ENCODE assay signal across 10 cellular contexts in genomic region chr11:315516-315994, GRCh38. TPM values are rescaled to one million over a fixed set of nuclear protein-coding genes. Genes with fewer than 3 reads are reported as not detected.
DNase-seq lines count a peak whose midpoint lies in the region; TF ChIP-seq lines count a peak whose summit lies in the region.
"Had no signal": no experiment of that assay in that cellular context is flagged by ENCODE, and none has a peak within 500 bp of the region (broad histone marks: within the 10 kb centered on the region; RNA-seq: fewer than 3 reads in every experiment).

No MANE protein-coding gene starts in this region.

- peaks cover 0 to 26% of the 10 kb centered on the region in 2 donors for H3K4me1 ChIP-seq in adrenal gland (replicated peaks in 1 of 2)
- H3K4me1 ChIP-seq in testis = peaks cover 20% of the 10 kb centered on the region

- WGBS in adrenal gland, 4 donors = 39 to 57% (median 40%) methylated on average over 6 to 32 of the region's 32 CpGs
- WGBS in lower leg skin, 2 donors = 36% methylated on average over 28 to 32 of the region's 32 CpGs
- WGBS in testis, 2 donors = 31% methylated on average over 32 of the region's 32 CpGs; no CpG with 5 or more reads in 1 of the 2 donors

- H3K27ac ChIP-seq in adrenal gland = peak overlapping the region in 4 of 5 donors; percentile 17 to 89 (median 56)
- H3K27ac ChIP-seq in testis = peak overlapping the region; percentile 75 to 92
- H3K27ac ChIP-seq: VCaP had no signal

- H3K27me3 Mint-ChIP-seq in activated CD4-positive, alpha-beta T cell treated with anti-CD3 and anti-CD28 coated beads, Interleukin-2, amount 10 ng/mL, durations not matched to agents 24 days and 14 days = no peaks in the 10 kb centered on the region

- no peaks in the 10 kb centered on the region for H3K9me3 ChIP-seq in adrenal gland (replicated peaks in 1 of 3)
- no peaks in the 10 kb centered on the region for H3K9me3 ChIP-seq in testis

- no peaks in the 10 kb centered on the region for H3K9me3 Mint-ChIP-seq in activated CD4-positive, alpha-beta T cell treated with anti-CD3 and anti-CD28 coated beads, Interleukin-2, amount 10 ng/mL, durations not matched to agents 24 days and 14 days

- peaks cover 39% of the 10 kb centered on the region for H3K4me1 Mint-ChIP-seq in activated CD4-positive, alpha-beta T cell treated with anti-CD3 and anti-CD28 coated beads, Interleukin-2, amount 10 ng/mL, durations not matched to agents 24 days and 14 days

- TF ChIP-seq CTCF in adrenal gland (IDR thresholded peaks at IDR 0.05) (no peak), lower leg skin (IDR thresholded peaks at IDR 0.05) (no peak), testis (IDR thresholded peaks at IDR 0.05) (no peak)

- H3K36me3 ChIP-seq in adrenal gland (replicated peaks in 1 of 2) (no peaks in the 10 kb centered on the region), testis (ENCODE audit: low read depth, missing control alignments) (no peaks in the 10 kb centered on the region)

- peak overlapping the region; percentile 96 for H3K4me3 Mint-ChIP-seq in activated CD4-positive, alpha-beta T cell treated with anti-CD3 and anti-CD28 coated beads, Interleukin-2, amount 10 ng/mL, durations not matched to agents 24 days and 14 days

- H3K27ac Mint-ChIP-seq in activated CD4-positive, alpha-beta T cell treated with anti-CD3 and anti-CD28 coated beads, Interleukin-2, amount 10 ng/mL, durations not matched to agents 24 days and 14 days = peak overlapping the region; percentile 98

- peaks cover 16% of the 10 kb centered on the region for H3K27me3 ChIP-seq in adrenal gland
- no peaks in the 10 kb centered on the region for H3K27me3 ChIP-seq in testis

- H3K4me3 ChIP-seq in adrenal gland (peak overlapping the region in 1 of 4 donors; percentile 45), lower leg skin (ENCODE audit: low read depth, poor library complexity, severe bottlenecking) (peak overlapping the region; percentile 11), testis (peak overlapping the region; percentile 62 to 71)

- no peak for TF ChIP-seq POLR2A in adrenal gland (IDR thresholded peaks at IDR 0.05)
- TF ChIP-seq POLR2A in lower leg skin (IDR thresholded peaks at IDR 0.05) = no peak
- no peak for TF ChIP-seq POLR2A in testis (IDR thresholded peaks at IDR 0.05)

- DNase-seq in activated CD4-positive, alpha-beta T cell treated with anti-CD3 and anti-CD28 coated beads, Interleukin-2, amount 10 ng/mL, durations not matched to agents 24 days and 14 days = no peak
- DNase-seq in activated CD4-positive, alpha-beta T cell treated with anti-CD3 and anti-CD28 coated beads for 1 hour = no peak
- DNase-seq in adrenal gland (no peak), lower leg skin (ENCODE audit: low spot score in 2 of 2) (no peak), testis (no peak), NCI-H774 (lab: John Stamatoyannopoulos, UW) (no peak), NCI-H82 treated with DMSO at 0.1 percent for 48 hours (lab: John Stamatoyannopoulos, UW; ENCODE audit: unreplicated experiment) (no peak), islet precursor cell (no peak)

- intact Hi-C loops in activated CD4-positive, alpha-beta T cell treated with anti-CD3 and anti-CD28 coated beads, Interleukin-2, amount 10 ng/mL, durations not matched to agents 24 days and 14 days (cut with micrococcal nuclease) = loop anchor here (2.0 kb wide), 1 partner anchor 135 kb away; the partner anchor contains the start of gene PTDSS2
- intact Hi-C loops in adrenal gland (cut with DNase I) = no loop called here
- intact Hi-C loops in lower leg skin (cut with DNase I; ENCODE audit: low total_unique reads) = no loop called here
- intact Hi-C loops in testis (cut with DNase I; ENCODE audit: low total_unique reads) = no loop called here

- peaks cover 48% of the 10 kb centered on the region for H3K36me3 Mint-ChIP-seq in activated CD4-positive, alpha-beta T cell treated with anti-CD3 and anti-CD28 coated beads, Interleukin-2, amount 10 ng/mL, durations not matched to agents 24 days and 14 days (ENCODE audit: low read depth)

RNA-seq across cellular contexts. Expression of gene IFITM1, which starts 1.7 kb away (rescaled TPM):
- total RNA-seq in activated CD4-positive, alpha-beta T cell treated with anti-CD3 and anti-CD28 coated beads, Interleukin-2, amount 10 ng/mL, durations not matched to agents 24 days and 14 days = 241 and 256 TPM in 2 replicates
- 100 to 1,000 TPM in 3 of 8 donors, 10 to 100 TPM in 5; 52.8 to 238 (median 85.3) TPM for total RNA-seq in adrenal gland
- 100 to 1,000 TPM in 2 of 3 donors, 10 to 100 TPM in 1; 84.6 to 360 (median 139) TPM for polyA plus RNA-seq in adrenal gland
- total RNA-seq in lower leg skin = 100 to 1,000 TPM in 1 of 4 donors, 10 to 100 TPM in 3; 44.2 to 114 (median 65.4) TPM
- total RNA-seq in testis = 10 to 100 TPM; 63.1 to 93.3 TPM
- polyA plus RNA-seq in testis (ENCODE audit: insufficient read depth, low read depth, low replicate concordance) = 146 TPM

RNA-seq across cellular contexts. Expression of gene IFITM3, which starts 5.1 kb away (rescaled TPM):
- total RNA-seq in activated CD4-positive, alpha-beta T cell treated with anti-CD3 and anti-CD28 coated beads, Interleukin-2, amount 10 ng/mL, durations not matched to agents 24 days and 14 days = 5.0 and 6.0 TPM in 2 replicates
- 100 to 1,000 TPM; 120 to 946 (median 395) TPM for total RNA-seq in adrenal gland
- 1,000 to 10,000 TPM in 1 of 3 donors, 100 to 1,000 TPM in 2; 454 to 1,592 (median 502) TPM for polyA plus RNA-seq in adrenal gland
- 100 to 1,000 TPM in 1 of 4 donors, 10 to 100 TPM in 3; 39.6 to 124 (median 84.2) TPM for total RNA-seq in lower leg skin
- 100 to 1,000 TPM; 256 to 459 TPM for total RNA-seq in testis
- polyA plus RNA-seq in testis (ENCODE audit: insufficient read depth, low read depth, low replicate concordance) = 717 TPM

RNA-seq across cellular contexts. Expression of gene IFITM2, which starts 7.9 kb away (rescaled TPM):
- 659 and 674 TPM in 2 replicates for total RNA-seq in activated CD4-positive, alpha-beta T cell treated with anti-CD3 and anti-CD28 coated beads, Interleukin-2, amount 10 ng/mL, durations not matched to agents 24 days and 14 days
- total RNA-seq in adrenal gland (100 to 1,000 TPM in 7 of 8 donors, 10 to 100 TPM in 1; 96.5 to 269 (median 190) TPM), lower leg skin (10 to 100 TPM; 22.2 to 99.4 (median 52.9) TPM), testis (100 to 1,000 TPM; 119 to 169 TPM)
- polyA plus RNA-seq in adrenal gland (100 to 1,000 TPM; 290 to 835 (median 443) TPM), testis (ENCODE audit: insufficient read depth, low read depth, low replicate concordance) (283 TPM)

RNA-seq across cellular contexts. Expression of gene IFITM5, which starts 16.2 kb away (rescaled TPM):
- not detected in 2 replicates for total RNA-seq in activated CD4-positive, alpha-beta T cell treated with anti-CD3 and anti-CD28 coated beads, Interleukin-2, amount 10 ng/mL, durations not matched to agents 24 days and 14 days
- total RNA-seq in adrenal gland (not detected), lower leg skin (not detected), testis (not detected)
- polyA plus RNA-seq in adrenal gland (not detected), testis (ENCODE audit: insufficient read depth, low read depth, low replicate concordance) (not detected)
- polyA plus RNA-seq: fibroblast of lung had no signal

RNA-seq across cellular contexts. Expression of gene PGGHG, which starts 26.6 kb away (rescaled TPM):
- 136 and 142 TPM in 2 replicates for total RNA-seq in activated CD4-positive, alpha-beta T cell treated with anti-CD3 and anti-CD28 coated beads, Interleukin-2, amount 10 ng/mL, durations not matched to agents 24 days and 14 days
- total RNA-seq in adrenal gland (1 to 10 TPM; 1.2 to 9.8 (median 7.1) TPM), lower leg skin (1 to 10 TPM; 4.0 to 7.7 (median 6.9) TPM), testis (10 to 100 TPM; 26.5 to 32.5 TPM)
- polyA plus RNA-seq in adrenal gland (10 to 100 TPM in 2 of 3 donors, under 1 TPM in 1; 0.55 to 77.2 (median 29.4) TPM), testis (ENCODE audit: insufficient read depth, low read depth, low replicate concordance) (8.2 TPM)
